7 cellular contexts compared by ENCODE assay signal in the genomic region with DNA sequence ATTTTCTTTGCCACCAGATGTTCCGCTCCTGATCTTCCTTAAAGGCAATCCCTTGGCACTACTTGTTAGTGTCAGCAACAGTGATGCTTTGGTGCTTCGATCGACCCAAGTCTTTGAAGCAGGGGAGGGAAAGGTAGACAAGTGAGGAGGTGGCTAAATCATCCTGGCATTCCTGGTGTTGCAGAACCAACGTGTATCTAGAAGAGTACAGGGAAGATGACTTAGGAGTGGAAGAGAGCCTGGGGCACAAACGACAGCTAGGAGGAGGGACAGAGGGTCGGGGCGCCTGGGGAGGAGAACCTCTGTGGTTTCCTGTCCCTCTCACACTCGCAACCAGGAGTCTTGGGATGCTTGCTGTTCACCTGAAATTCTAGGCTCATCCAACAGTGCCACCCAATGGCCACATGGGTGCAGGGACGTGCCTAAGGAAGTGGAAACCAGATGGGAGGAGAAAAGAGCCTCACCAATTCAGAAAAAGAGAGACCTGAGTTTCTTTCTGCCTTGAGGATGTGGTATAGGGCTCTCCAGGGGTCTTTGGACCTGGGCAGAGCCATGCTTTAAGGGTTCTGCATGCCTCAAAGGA. TPM values are rescaled to one million over a fixed set of nuclear protein-coding genes. Genes with fewer than 3 reads are reported as not detected.
A peak's percentile ranks its signal among the peaks of the same experiment; 100 is the strongest.
DNase-seq lines count a peak whose midpoint lies in the region; ATAC-seq and TF ChIP-seq lines count a peak whose summit lies in the region.

No MANE protein-coding gene starts in this region.

- H3K4me2 ChIP-seq in MM.1S (ENCODE audit: low read depth, low read length): peak overlapping the region; percentile 22; the same call in 1 of the 2 replicates

- H3K4me3 ChIP-seq in MM.1S (ENCODE audit: low read length): no peak overlapping the region
- H3K4me3 ChIP-seq in sigmoid colon: no peak overlapping the region

- H2AFZ ChIP-seq in MM.1S (ENCODE audit: low read length): no peak overlapping the region

- intact Hi-C loops in sigmoid colon (cut with DNase I): loop anchor here (1.0 to 5.0 kb wide), 3 partner anchors 60 to 167 kb away; no protein-coding TSS in a partner anchor

- H4K20me1 ChIP-seq in MM.1S (ENCODE audit: insufficient read depth, low read length): no peaks in the 10 kb centered on the region

- peaks cover 12% of the 10 kb centered on the region for H3F3A ChIP-seq in MM.1S (ENCODE audit: insufficient read depth, low read length)

- no peak for TF ChIP-seq EP300 in sigmoid colon (IDR thresholded peaks at IDR 0.05)

- no peaks in the 10 kb centered on the region for H3K27me3 ChIP-seq in MM.1S (replicated peaks; ENCODE audit: insufficient read depth, low read length)
- H3K27me3 ChIP-seq in sigmoid colon: peaks cover 3 to 89% (median 37%) of the 10 kb centered on the region in 3 donors

- WGBS in sigmoid colon, 2 donors: 22 to 25% methylated on average over 9 of the region's 9 CpGs

- ATAC-seq in HG03457 (IDR thresholded peaks at IDR 0.05; ENCODE audit: unreplicated experiment): no peak

- H3K9me3 ChIP-seq in MM.1S (replicated peaks; ENCODE audit: insufficient read depth, low read length) (no peaks in the 10 kb centered on the region), sigmoid colon (no peaks in the 10 kb centered on the region)

- no peak for TF ChIP-seq POLR2A in sigmoid colon (IDR thresholded peaks at IDR 0.05)

- TF ChIP-seq CTCF in MM.1S (IDR thresholded peaks at IDR 0.05; ENCODE audit: low read length) (peak; percentile 66), sigmoid colon (IDR thresholded peaks at IDR 0.05) (peak in 3 of 4 experiments; percentile 30 to 85 (median 53))

- no peak overlapping the region for H3K9ac ChIP-seq in MM.1S (ENCODE audit: low read length)

- H3K36me3 ChIP-seq in MM.1S (replicated peaks; ENCODE audit: insufficient read depth, low read length) (no peaks in the 10 kb centered on the region), sigmoid colon (no peaks in the 10 kb centered on the region)

- H3K79me2 ChIP-seq in MM.1S (ENCODE audit: low read length): peaks cover 4% of the 10 kb centered on the region; the same call in 1 of the 2 replicates

- peak; percentile 72 for DNase-seq in ELR (ENCODE audit: low read depth)
- peak; percentile 42 for DNase-seq in MM.1S
- peak; percentile 65 for DNase-seq in RPMI7951 (ENCODE audit: low read depth)
- DNase-seq in anterior cingulate cortex (lab: John Stamatoyannopoulos, UW): peak in 56 of 58 donors; percentile 4 to 87 (median 70)
- DNase-seq in hepatic stellate cell (ENCODE audit: low spot score): peak; percentile 65
- peak; percentile 67 for DNase-seq in sigmoid colon

- H3K4me1 ChIP-seq in MM.1S (ENCODE audit: low read length) (peaks cover 44% of the 10 kb centered on the region), sigmoid colon (peaks cover 0 to 10% (median 4%) of the 10 kb centered on the region in 4 donors)

- no peaks in the 10 kb centered on the region for H3K9me2 ChIP-seq in MM.1S (replicated peaks; ENCODE audit: insufficient read depth, low read length)

- H3K27ac ChIP-seq in MM.1S (ENCODE audit: low read length) (peak overlapping the region; percentile 33; the same call in 1 of the 2 replicates), sigmoid colon (no peak overlapping the region)

RNA-seq across cellular contexts. Expression of a gene that starts 9.5 kb away (rescaled TPM):
- total RNA-seq in RPMI7951 (2014; rRNA removed; shearing (Covaris generic)): 0.20 and 0.48 TPM in 2 replicates
- 1 to 10 TPM in 3 of 4 donors, under 1 TPM in 1; 0.82 to 5.8 (median 2.2) TPM for total RNA-seq in sigmoid colon
- under 1 TPM in 2 of 3 donors, not detected in 1; under 0.01 to 0.69 TPM for polyA plus RNA-seq in sigmoid colon

RNA-seq across cellular contexts. Expression of a gene that starts 59.1 kb away (rescaled TPM):
- under 0.01 and 0.10 TPM in 2 replicates for total RNA-seq in RPMI7951 (2014; rRNA removed; shearing (Covaris generic))
- total RNA-seq in sigmoid colon: 1 to 10 TPM in 1 of 4 donors, under 1 TPM in 2, not detected in 1; 0.71 to 1.8 (median 0.82) TPM
- polyA plus RNA-seq in sigmoid colon: 1 to 10 TPM in 1 of 3 donors, not detected in 2; 4.3 TPM
